Comparison of ENCODE assay signal across 10 cellular contexts in the genomic region with DNA sequence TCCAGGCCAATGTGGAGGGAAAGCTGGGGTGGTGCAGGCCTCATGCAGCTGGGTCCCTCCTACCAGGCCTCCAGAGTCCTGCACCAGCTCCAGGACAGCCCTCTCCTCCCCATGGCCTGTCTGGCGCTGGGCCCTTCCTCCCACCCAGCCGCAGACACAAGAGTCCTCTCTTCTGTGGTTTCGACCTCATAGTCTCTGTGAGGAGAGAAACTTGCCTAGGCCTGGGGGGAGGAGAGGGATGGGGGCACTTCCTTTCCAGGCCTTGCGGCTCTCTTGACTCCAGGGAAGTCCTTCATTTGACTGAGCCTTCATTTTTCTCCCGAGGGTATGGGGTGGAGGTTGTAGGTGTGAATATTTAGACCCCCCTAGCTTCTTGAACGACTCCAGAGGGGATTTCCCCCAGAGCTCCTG. TPM values are rescaled to one million over a fixed set of nuclear protein-coding genes. Genes with fewer than 3 reads are reported as not detected.
DNase-seq lines count a peak whose midpoint lies in the region; ATAC-seq and TF ChIP-seq lines count a peak whose summit lies in the region.
"Had no signal": no experiment of that assay in that cellular context is flagged by ENCODE, and none has a peak within 500 bp of the region (broad histone marks: within the 10 kb centered on the region; RNA-seq: fewer than 3 reads in every experiment).

No MANE protein-coding gene starts in this region.

- H3K27me3 ChIP-seq in fibroblast of lung (ENCODE audit: control insufficient read depth, insufficient read depth, low read length) (no peaks in the 10 kb centered on the region), neuronal stem cell (ENCODE audit: control insufficient read depth in 3 of 3, insufficient read depth in 3 of 3, low read depth in 1 of 3, low read length in 3 of 3) (peaks cover 0 to 24% (median 3%) of the 10 kb centered on the region in 3 experiments)

- DNase-seq in COLO829 (ENCODE audit: low spot score): peak; percentile 47
- peak; percentile 91 for DNase-seq in RPMI7951 (ENCODE audit: low read depth)
- peak; percentile 73 to 92 for DNase-seq in fibroblast of lung (ENCODE audit: low read depth in 2 of 2)
- DNase-seq in neuronal stem cell (ENCODE audit: low spot score): no peak
- DNase-seq in activated T-helper 1 cell treated with anti-CD3 and anti-CD28 coated beads, Interleukin-12 subunit alpha, Interleukin-12 subunit beta, Interleukin-2, Interleukin-4 antibody, amounts not matched to agents 30 ng/mL and 10 ng/mL and 1 ng/mL, durations not matched to agents 14 hours and 24 hours and 36 hours (ENCODE audit: low spot score): no peak
- DNase-seq in COR-L47 (lab: John Stamatoyannopoulos, UW): no peak
- DNase-seq in inferior parietal cortex (ENCODE audit: extremely low spot score): no peak
- DNase-seq: Karpas-422 had no signal

- no peak overlapping the region for H3K4me3 Mint-ChIP-seq in activated T-helper 1 cell treated with anti-CD3 and anti-CD28 coated beads, Interleukin-12 subunit alpha, Interleukin-12 subunit beta, Interleukin-2, Interleukin-4 antibody, amounts not matched to agents 30 ng/mL and 10 ng/mL and 1 ng/mL, durations not matched to agents 14 hours and 24 hours and 36 hours
- H3K4me3 Mint-ChIP-seq: central memory CD8-positive, alpha-beta T cell had no signal

- H2BK5ac ChIP-seq in neuronal stem cell (ENCODE audit: low read length): no peak overlapping the region

- H3K4me1 ChIP-seq in fibroblast of lung (ENCODE audit: control insufficient read depth, extremely low read depth, insufficient read depth, low read length) (peaks cover 20% of the 10 kb centered on the region), neuronal stem cell (ENCODE audit: control insufficient read depth in 2 of 2, insufficient read depth in 1 of 2, low read depth in 1 of 2, low read length in 2 of 2) (peaks cover 0 to 6% of the 10 kb centered on the region in 2 donors)

- peaks cover 38% of the 10 kb centered on the region for H3K36me3 ChIP-seq in fibroblast of lung (ENCODE audit: control insufficient read depth, insufficient read depth, low read length)
- peaks cover 12 to 21% of the 10 kb centered on the region in 2 donors for H3K36me3 ChIP-seq in neuronal stem cell (replicated peaks in 1 of 2; ENCODE audit: control insufficient read depth in 2 of 2, insufficient read depth in 2 of 2, low read length in 2 of 2)

- H4K91ac ChIP-seq in neuronal stem cell (ENCODE audit: low read depth, low read length, poor library complexity): no peak overlapping the region

- peaks cover 74% of the 10 kb centered on the region for H3K79me2 ChIP-seq in fibroblast of lung (ENCODE audit: control insufficient read depth, insufficient read depth, low read length)

- no peak overlapping the region for H3K14ac ChIP-seq in neuronal stem cell (ENCODE audit: low read length)

- H3K18ac ChIP-seq in neuronal stem cell (ENCODE audit: low read length): peak overlapping the region; percentile 62

- intact Hi-C loops in activated T-helper 1 cell treated with anti-CD3 and anti-CD28 coated beads, Interleukin-12 subunit alpha, Interleukin-12 subunit beta, Interleukin-2, Interleukin-4 antibody, amounts not matched to agents 30 ng/mL and 10 ng/mL and 1 ng/mL, durations not matched to agents 14 hours and 24 hours and 36 hours (cut with micrococcal nuclease): no loop called here

- no peaks in the 10 kb centered on the region for H3K79me1 ChIP-seq in neuronal stem cell (ENCODE audit: low read depth, low read length)

- H3K4ac ChIP-seq in neuronal stem cell (ENCODE audit: low read length): no peak overlapping the region

- no peak overlapping the region for H2BK12ac ChIP-seq in neuronal stem cell (ENCODE audit: low read length)

- H2BK15ac ChIP-seq in neuronal stem cell (ENCODE audit: low read length): no peak overlapping the region

- H3K9ac ChIP-seq in fibroblast of lung (ENCODE audit: insufficient read depth, low read length) (peak overlapping the region; percentile 98), neuronal stem cell (ENCODE audit: low read depth, low read length, poor library complexity) (no peak overlapping the region)

- TF ChIP-seq CTCF in fibroblast of lung (conservative IDR thresholded peaks at IDR 0.05 in 1 of 2, IDR thresholded peaks at IDR 0.05 in 1 of 2; ENCODE audit: low read depth in 1 of 2, low read length in 2 of 2): no peak

- H3K4me2 ChIP-seq in fibroblast of lung (ENCODE audit: extremely low read depth, insufficient read depth, low read length): peak overlapping the region; percentile 86
- no peak overlapping the region for H3K4me2 ChIP-seq in neuronal stem cell (ENCODE audit: insufficient read depth, low read length, poor library complexity, severe bottlenecking)

- H3K4me3 ChIP-seq in fibroblast of lung (replicated peaks in 1 of 4; ENCODE audit: control extremely low read depth in 1 of 4, insufficient read depth in 1 of 4, low read depth in 3 of 4, low read length in 4 of 4) (peak overlapping the region; percentile 82 to 94 (median 91)), neuronal stem cell (ENCODE audit: low read length in 2 of 2) (no peak overlapping the region)

- H3K27me3 Mint-ChIP-seq in activated T-helper 1 cell treated with anti-CD3 and anti-CD28 coated beads, Interleukin-12 subunit alpha, Interleukin-12 subunit beta, Interleukin-2, Interleukin-4 antibody, amounts not matched to agents 30 ng/mL and 10 ng/mL and 1 ng/mL, durations not matched to agents 14 hours and 24 hours and 36 hours (ENCODE audit: insufficient read depth): peaks cover 13% of the 10 kb centered on the region

- ATAC-seq in HG03439 (IDR thresholded peaks at IDR 0.05; ENCODE audit: unreplicated experiment): no peak

- H3K27ac Mint-ChIP-seq in activated T-helper 1 cell treated with anti-CD3 and anti-CD28 coated beads, Interleukin-12 subunit alpha, Interleukin-12 subunit beta, Interleukin-2, Interleukin-4 antibody, amounts not matched to agents 30 ng/mL and 10 ng/mL and 1 ng/mL, durations not matched to agents 14 hours and 24 hours and 36 hours: no peak overlapping the region

- H3K36me3 Mint-ChIP-seq in activated T-helper 1 cell treated with anti-CD3 and anti-CD28 coated beads, Interleukin-12 subunit alpha, Interleukin-12 subunit beta, Interleukin-2, Interleukin-4 antibody, amounts not matched to agents 30 ng/mL and 10 ng/mL and 1 ng/mL, durations not matched to agents 14 hours and 24 hours and 36 hours (ENCODE audit: low read depth): peaks cover 16% of the 10 kb centered on the region

- no peak overlapping the region for H4K8ac ChIP-seq in neuronal stem cell (ENCODE audit: low read depth, low read length)

- peaks cover 5% of the 10 kb centered on the region for H3K4me1 Mint-ChIP-seq in activated T-helper 1 cell treated with anti-CD3 and anti-CD28 coated beads, Interleukin-12 subunit alpha, Interleukin-12 subunit beta, Interleukin-2, Interleukin-4 antibody, amounts not matched to agents 30 ng/mL and 10 ng/mL and 1 ng/mL, durations not matched to agents 14 hours and 24 hours and 36 hours (ENCODE audit: low read depth)

- no peaks in the 10 kb centered on the region for H3K9me3 Mint-ChIP-seq in activated T-helper 1 cell treated with anti-CD3 and anti-CD28 coated beads, Interleukin-12 subunit alpha, Interleukin-12 subunit beta, Interleukin-2, Interleukin-4 antibody, amounts not matched to agents 30 ng/mL and 10 ng/mL and 1 ng/mL, durations not matched to agents 14 hours and 24 hours and 36 hours
- H3K9me3 Mint-ChIP-seq: central memory CD8-positive, alpha-beta T cell had no signal

- no peak overlapping the region for H3K23ac ChIP-seq in neuronal stem cell (ENCODE audit: low read depth, low read length, poor library complexity)

- H2AK5ac ChIP-seq in neuronal stem cell (ENCODE audit: low read depth, low read length): peak overlapping the region; percentile 47

- no CpG with 5 or more reads among the region's 6 CpGs for WGBS in neuronal stem cell (ENCODE audit: extremely low coverage in 2 of 2, insufficient read length in 2 of 2, insufficient replicate concordance in 1 of 2), 2 donors

- no peak overlapping the region for H2BK120ac ChIP-seq in neuronal stem cell (ENCODE audit: low read depth, low read length)

- H3K9me3 ChIP-seq in fibroblast of lung (ENCODE audit: control insufficient read depth, insufficient read depth, low read depth, low read length): no peaks in the 10 kb centered on the region
- H3K9me3 ChIP-seq in neuronal stem cell (replicated peaks in 1 of 2; ENCODE audit: control insufficient read depth in 2 of 2, insufficient read depth in 1 of 2, low read depth in 1 of 2, low read length in 2 of 2): peaks cover 0 to 5% of the 10 kb centered on the region in 2 donors

- H4K20me1 ChIP-seq in fibroblast of lung (ENCODE audit: control insufficient read depth, extremely low read depth, insufficient read depth, low read length): no peaks in the 10 kb centered on the region

- H3K27ac ChIP-seq in fibroblast of lung (ENCODE audit: insufficient read depth, low read length): peak overlapping the region; percentile 85
- no peak overlapping the region for H3K27ac ChIP-seq in neuronal stem cell (replicated peaks; ENCODE audit: low read length)

- H2AFZ ChIP-seq in fibroblast of lung (ENCODE audit: low read length): no peak overlapping the region
- peak overlapping the region; percentile 61 for H2AFZ ChIP-seq in neuronal stem cell (ENCODE audit: low read length)

RNA-seq across cellular contexts. Expression of a gene that starts 2.3 kb away (rescaled TPM):
- total RNA-seq in RPMI7951 (2014; rRNA removed; shearing (Covaris generic)): 613 and 718 TPM in 2 replicates
- 346 and 375 TPM in 2 replicates for total RNA-seq in fibroblast of lung
- 393 and 397 TPM in 2 replicates for polyA plus RNA-seq in fibroblast of lung
- polyA plus RNA-seq in fibroblast of lung (2012): 394 and 407 TPM in 2 replicates
- 565 and 590 TPM in 2 replicates for polyA minus RNA-seq in fibroblast of lung (ENCODE audit: low replicate concordance)
- polyA plus RNA-seq in neuronal stem cell (2013, experiment 1 of 2): 34.0 TPM
- polyA plus RNA-seq in neuronal stem cell (2013, experiment 2 of 2): 34.3 TPM
- 1.5 and 2.6 TPM in 2 replicates for total RNA-seq in activated T-helper 1 cell treated with anti-CD3 and anti-CD28 coated beads, Interleukin-12 subunit alpha, Interleukin-12 subunit beta, Interleukin-2, Interleukin-4 antibody, amounts not matched to agents 30 ng/mL and 10 ng/mL and 1 ng/mL, durations not matched to agents 14 hours and 24 hours and 36 hours

RNA-seq across cellular contexts. Expression of a gene that starts 8.9 kb away (rescaled TPM):
- total RNA-seq in RPMI7951 (2014; rRNA removed; shearing (Covaris generic)): 93.9 and 100 TPM in 2 replicates
- 40.8 and 50.5 TPM in 2 replicates for total RNA-seq in fibroblast of lung
- polyA plus RNA-seq in fibroblast of lung: 38.0 and 44.1 TPM in 2 replicates
- polyA plus RNA-seq in fibroblast of lung (2012): 145 and 212 TPM in 2 replicates
- polyA minus RNA-seq in fibroblast of lung (ENCODE audit: low replicate concordance): 2.2 and 32.5 TPM in 2 replicates
- polyA plus RNA-seq in neuronal stem cell (2013, experiment 1 of 2): 193 TPM
- polyA plus RNA-seq in neuronal stem cell (2013, experiment 2 of 2): 197 TPM
- total RNA-seq in activated T-helper 1 cell treated with anti-CD3 and anti-CD28 coated beads, Interleukin-12 subunit alpha, Interleukin-12 subunit beta, Interleukin-2, Interleukin-4 antibody, amounts not matched to agents 30 ng/mL and 10 ng/mL and 1 ng/mL, durations not matched to agents 14 hours and 24 hours and 36 hours: 187 and 196 TPM in 2 replicates

RNA-seq across cellular contexts. Expression of a gene that starts 23.4 kb away (rescaled TPM):
- 2.2 and 2.5 TPM in 2 replicates for total RNA-seq in RPMI7951 (2014; rRNA removed; shearing (Covaris generic))
- 5.1 and 6.3 TPM in 2 replicates for total RNA-seq in fibroblast of lung
- 7.1 and 9.5 TPM in 2 replicates for polyA plus RNA-seq in fibroblast of lung
- 3.0 and 4.1 TPM in 2 replicates for polyA plus RNA-seq in fibroblast of lung (2012)
- polyA minus RNA-seq in fibroblast of lung (ENCODE audit: low replicate concordance): 13.6 and 26.7 TPM in 2 replicates
- polyA plus RNA-seq in neuronal stem cell (2013, experiment 1 of 2): 0.60 TPM
- polyA plus RNA-seq in neuronal stem cell (2013, experiment 2 of 2): 0.48 TPM
- 0.61 TPM in 1 of 2 replicates, not detected in the other for total RNA-seq in activated T-helper 1 cell treated with anti-CD3 and anti-CD28 coated beads, Interleukin-12 subunit alpha, Interleukin-12 subunit beta, Interleukin-2, Interleukin-4 antibody, amounts not matched to agents 30 ng/mL and 10 ng/mL and 1 ng/mL, durations not matched to agents 14 hours and 24 hours and 36 hours

RNA-seq across cellular contexts. Expression of a gene that starts 32.9 kb away (rescaled TPM):
- total RNA-seq in RPMI7951 (2014; rRNA removed; shearing (Covaris generic)): 41.9 and 44.9 TPM in 2 replicates
- total RNA-seq in fibroblast of lung: 71.9 and 95.5 TPM in 2 replicates
- polyA plus RNA-seq in fibroblast of lung: 100 and 130 TPM in 2 replicates
- polyA plus RNA-seq in fibroblast of lung (2012): 143 and 172 TPM in 2 replicates
- 703 and 794 TPM in 2 replicates for polyA minus RNA-seq in fibroblast of lung (ENCODE audit: low replicate concordance)
- polyA plus RNA-seq in neuronal stem cell (2013, experiment 1 of 2): 4.7 TPM
- 4.6 TPM for polyA plus RNA-seq in neuronal stem cell (2013, experiment 2 of 2)
- 44.6 and 46.0 TPM in 2 replicates for total RNA-seq in activated T-helper 1 cell treated with anti-CD3 and anti-CD28 coated beads, Interleukin-12 subunit alpha, Interleukin-12 subunit beta, Interleukin-2, Interleukin-4 antibody, amounts not matched to agents 30 ng/mL and 10 ng/mL and 1 ng/mL, durations not matched to agents 14 hours and 24 hours and 36 hours

RNA-seq across cellular contexts. Expression of a gene that starts 44.4 kb away (rescaled TPM):
- total RNA-seq in RPMI7951 (2014; rRNA removed; shearing (Covaris generic)): 0.12 and 0.59 TPM in 2 replicates
- total RNA-seq in fibroblast of lung: 0.17 and 0.26 TPM in 2 replicates
- polyA plus RNA-seq in fibroblast of lung: 0.02 and 0.06 TPM in 2 replicates
- polyA plus RNA-seq in fibroblast of lung (2012): 0.10 and 0.15 TPM in 2 replicates
- polyA minus RNA-seq in fibroblast of lung (ENCODE audit: low replicate concordance): not detected in 2 replicates
- polyA plus RNA-seq in neuronal stem cell (2013, experiment 1 of 2): 1.8 TPM
- 1.8 TPM for polyA plus RNA-seq in neuronal stem cell (2013, experiment 2 of 2)
- total RNA-seq in activated T-helper 1 cell treated with anti-CD3 and anti-CD28 coated beads, Interleukin-12 subunit alpha, Interleukin-12 subunit beta, Interleukin-2, Interleukin-4 antibody, amounts not matched to agents 30 ng/mL and 10 ng/mL and 1 ng/mL, durations not matched to agents 14 hours and 24 hours and 36 hours: 0.39 TPM in 1 of 2 replicates, not detected in the other

Comparison
In these comparisons a context has a peak if more than half of its experiments do, and no peak if none do; other contexts are left out.
1. DNase-seq: peak in COLO829 (single experiment), RPMI7951 (single experiment) and fibroblast of lung (2 of 2); none in neuronal stem cell (single experiment), activated T-helper 1 cell treated with anti-CD3 and anti-CD28 coated beads, Interleukin-12 subunit alpha, Interleukin-12 subunit beta, Interleukin-2, Interleukin-4 antibody, amounts not matched to agents 30 ng/mL and 10 ng/mL and 1 ng/mL, durations not matched to agents 14 hours and 24 hours and 36 hours (single experiment), COR-L47 (single experiment) and inferior parietal cortex (single experiment).
2. H3K4me3 ChIP-seq: peak in fibroblast of lung (4 of 4); none in neuronal stem cell (0 of 2).
3. RNA of a gene that starts 2.3 kb away (total RNA-seq): 613 to 718 TPM in RPMI7951 and 346 to 375 TPM in fibroblast of lung; 1.5 to 2.6 TPM in activated T-helper 1 cell treated with anti-CD3 and anti-CD28 coated beads, Interleukin-12 subunit alpha, Interleukin-12 subunit beta, Interleukin-2, Interleukin-4 antibody, amounts not matched to agents 30 ng/mL and 10 ng/mL and 1 ng/mL, durations not matched to agents 14 hours and 24 hours and 36 hours; every median in the first group is over 10 times any median in the second.